23 cellular contexts compared by ENCODE assay signal in genomic region chr10:88984525-88984924, GRCh38. TPM values are rescaled to one million over a fixed set of nuclear protein-coding genes. Genes with fewer than 3 reads are reported as not detected.
DNase-seq lines count a peak whose midpoint lies in the region; ATAC-seq, FAIRE-seq and TF ChIP-seq lines count a peak whose summit lies in the region.
"Had no signal": no experiment of that assay in that cellular context is flagged by ENCODE, and none has a peak within 500 bp of the region (broad histone marks: within the 10 kb centered on the region; RNA-seq: fewer than 3 reads in every experiment).

No MANE protein-coding gene starts in this region.

- POLR2A ChIA-PET in IMR-90 (lab: Charles Lee; ENCODE audit: unreplicated experiment) = no interaction called here

- TF ChIP-seq CTCF in IMR-90 (conservative IDR thresholded peaks at IDR 0.05; ENCODE audit: low read depth, low read length) (no peak), esophagus squamous epithelium (IDR thresholded peaks at IDR 0.05) (no peak), pancreas (IDR thresholded peaks at IDR 0.05) (no peak)

- H2BK120ac ChIP-seq in IMR-90 (ENCODE audit: low read depth, low read length) = no peak overlapping the region

- H3K9me3 ChIP-seq in IMR-90 (ENCODE audit: control insufficient read depth, insufficient read depth, low read length) = no peaks in the 10 kb centered on the region
- H3K9me3 ChIP-seq in esophagus squamous epithelium = no peaks in the 10 kb centered on the region
- H3K9me3 ChIP-seq in MG63 = no peaks in the 10 kb centered on the region
- H3K9me3 ChIP-seq in pancreas = no peaks in the 10 kb centered on the region
- H3K9me3 ChIP-seq: right atrium auricular region, upper lobe of right lung had no signal

- H3K4me3 Mint-ChIP-seq in activated naive CD4-positive, alpha-beta T cell treated with anti-CD3 and anti-CD28 coated beads, Interleukin-2, amount 50 U/mL, for 24 hours = no peak overlapping the region
- no peak overlapping the region for H3K4me3 Mint-ChIP-seq in activated naive CD4-positive, alpha-beta T cell treated with anti-CD3 and anti-CD28 coated beads for 36 hours
- H3K4me3 Mint-ChIP-seq: naive B cell; stimulated activated naive CD8-positive, alpha-beta T cell treated with anti-CD3 and anti-CD28 coated beads, Interleukin-15, Interleukin-2, amounts not matched to agents 100 ng/mL and 50 ng/mL, for 24 hours had no signal

- peaks cover 7% of the 10 kb centered on the region; the same call in 1 of the 2 replicates for H3K9me1 ChIP-seq in IMR-90 (ENCODE audit: insufficient read depth, low read length)

- no TSS peak for BruUV-seq in IMR-90 (replicated peaks; lab: Mats Ljungman, UMichigan)

- H3K4me1 Mint-ChIP-seq in activated naive CD4-positive, alpha-beta T cell treated with anti-CD3 and anti-CD28 coated beads, Interleukin-2, amount 50 U/mL, for 24 hours = peaks cover 38% of the 10 kb centered on the region
- peaks cover 26% of the 10 kb centered on the region for H3K4me1 Mint-ChIP-seq in activated naive CD4-positive, alpha-beta T cell treated with anti-CD3 and anti-CD28 coated beads for 36 hours (ENCODE audit: low read depth)

- TF ChIP-seq RAD21 in IMR-90 (IDR thresholded peaks at IDR 0.05; ENCODE audit: low read length) = no peak

- peak overlapping the region; percentile 31; the same call in 1 of the 2 replicates for H3K23ac ChIP-seq in IMR-90 (ENCODE audit: low read depth, low read length)

- no peaks in the 10 kb centered on the region; the same call in 1 of the 2 replicates for H3K36me3 ChIP-seq in IMR-90 (ENCODE audit: control insufficient read depth, insufficient read depth, low read length)
- no peaks in the 10 kb centered on the region for H3K36me3 ChIP-seq in esophagus squamous epithelium
- H3K36me3 ChIP-seq in urinary bladder (ENCODE audit: insufficient read depth) = no peaks in the 10 kb centered on the region
- no peaks in the 10 kb centered on the region for H3K36me3 ChIP-seq in MG63
- no peaks in the 10 kb centered on the region for H3K36me3 ChIP-seq in pancreas
- H3K36me3 ChIP-seq: cardiac muscle cell, right atrium auricular region, upper lobe of right lung had no signal

- dilution Hi-C loops in IMR-90 (cut with HindIII; ENCODE audit: low sequenced_read_pairs, unreplicated experiment) = no loop called here

- no peak for TF ChIP-seq POLR2A in IMR-90 (IDR thresholded peaks at IDR 0.05; ENCODE audit: low read depth, low read length)
- no peak for TF ChIP-seq POLR2A in esophagus squamous epithelium (IDR thresholded peaks at IDR 0.05)

- no peak overlapping the region for H4K5ac ChIP-seq in IMR-90 (ENCODE audit: low read depth, low read length)

- H3K79me1 ChIP-seq in IMR-90 (ENCODE audit: low read depth in 1 of 2, low read length in 2 of 2) = peaks cover 37 to 62% of the 10 kb centered on the region in 2 experiments

- no peak overlapping the region for H4K91ac ChIP-seq in IMR-90 (ENCODE audit: insufficient read depth, low read depth, low read length)

- H3K4me1 ChIP-seq in IMR-90 (ENCODE audit: control insufficient read depth, insufficient read depth, low read length) (peaks cover 13% of the 10 kb centered on the region), esophagus squamous epithelium (peaks cover 1 to 69% (median 13%) of the 10 kb centered on the region in 3 donors), urinary bladder (ENCODE audit: insufficient read depth) (no peaks in the 10 kb centered on the region), pancreas (peaks cover 0 to 3% (median 0%) of the 10 kb centered on the region in 3 donors)

- H2BK5ac ChIP-seq in IMR-90 (ENCODE audit: low read depth, low read length, poor library complexity, severe bottlenecking) = no peak overlapping the region

- DNase-seq in activated naive CD4-positive, alpha-beta T cell treated with anti-CD3 and anti-CD28 coated beads for 36 hours = no peak
- DNase-seq in IMR-90 = no peak
- DNase-seq in esophagus squamous epithelium (lab: John Stamatoyannopoulos, UW) = no peak
- no peak for DNase-seq in MG63
- no peak for DNase-seq in COR-L47 (lab: John Stamatoyannopoulos, UW)
- DNase-seq in pancreas = no peak
- DNase-seq: activated effector memory CD4-positive, alpha-beta T cell treated with Interleukin-2 at 50 U/mL for 16 hours; amniotic stem cell; dermis blood vessel endothelial cell; H7; KBM-7; mesendoderm; naive B cell; NCI-H146; NCI-H524 treated with DMSO at 0.1 percent for 48 hours; stimulated activated CD4-positive, alpha-beta T cell treated with anti-CD3 and anti-CD28 coated beads, Interleukin-4, amount 100 ng/mL, for 4 hours; upper lobe of right lung had no signal

- H3K27me3 Mint-ChIP-seq in activated naive CD4-positive, alpha-beta T cell treated with anti-CD3 and anti-CD28 coated beads, Interleukin-2, amount 50 U/mL, for 24 hours = no peaks in the 10 kb centered on the region
- H3K27me3 Mint-ChIP-seq in activated naive CD4-positive, alpha-beta T cell treated with anti-CD3 and anti-CD28 coated beads for 36 hours (ENCODE audit: low read depth) = no peaks in the 10 kb centered on the region
- H3K27me3 Mint-ChIP-seq: naive B cell; stimulated activated naive CD8-positive, alpha-beta T cell treated with anti-CD3 and anti-CD28 coated beads, Interleukin-15, Interleukin-2, amounts not matched to agents 100 ng/mL and 50 ng/mL, for 24 hours had no signal

- no peak overlapping the region for H2BK20ac ChIP-seq in IMR-90 (ENCODE audit: low read depth, low read length)

- CTCF ChIA-PET in activated naive CD4-positive, alpha-beta T cell treated with anti-CD3 and anti-CD28 coated beads for 36 hours (lab: Charles Lee) = interaction anchor here (1.5 kb wide), 1 partner anchor 47 kb away, joined by 5 read pairs; no protein-coding TSS in a partner anchor
- CTCF ChIA-PET in IMR-90 (lab: Yijun Ruan, JAX) = no interaction called here

- H3K27me3 ChIP-seq in IMR-90 (ENCODE audit: control insufficient read depth, insufficient read depth, low read length) (no peaks in the 10 kb centered on the region), esophagus squamous epithelium (no peaks in the 10 kb centered on the region), MG63 (no peaks in the 10 kb centered on the region), pancreas (no peaks in the 10 kb centered on the region)
- H3K27me3 ChIP-seq: right atrium auricular region, upper lobe of right lung had no signal

- no peak overlapping the region for H3K14ac ChIP-seq in IMR-90 (replicated peaks; ENCODE audit: low read depth, low read length)

- H3K27ac Mint-ChIP-seq in activated naive CD4-positive, alpha-beta T cell treated with anti-CD3 and anti-CD28 coated beads, Interleukin-2, amount 50 U/mL, for 24 hours = peak overlapping the region; percentile 38
- H3K27ac Mint-ChIP-seq in activated naive CD4-positive, alpha-beta T cell treated with anti-CD3 and anti-CD28 coated beads for 36 hours = no peak overlapping the region

- H2AK5ac ChIP-seq in IMR-90 (ENCODE audit: low read depth, low read length) = no peak overlapping the region

- H3K27ac ChIP-seq in IMR-90 (ENCODE audit: insufficient read depth, low read length) = no peak overlapping the region
- H3K27ac ChIP-seq in esophagus squamous epithelium = peak overlapping the region in 3 of 4 donors; percentile 55 to 81 (median 59)
- H3K27ac ChIP-seq in urinary bladder (ENCODE audit: low read depth) = peak overlapping the region; percentile 5
- H3K27ac ChIP-seq in pancreas = no peak overlapping the region
- H3K27ac ChIP-seq: C4-2B, cardiac muscle cell, right atrium auricular region, upper lobe of right lung had no signal

- ATAC-seq in IMR-90 (ENCODE audit: low read depth) (no peak), pancreas (no peak)
- ATAC-seq: upper lobe of right lung had no signal

- H3K9ac ChIP-seq in IMR-90 (ENCODE audit: low read depth, low read length) = no peak overlapping the region

- H2AK9ac ChIP-seq in IMR-90 (replicated peaks; ENCODE audit: low read depth, low read length, poor library complexity) = no peak overlapping the region

- no peak overlapping the region for H2AFZ ChIP-seq in IMR-90 (replicated peaks; ENCODE audit: low read length, poor library complexity)

- 0 out of 2 replicates have a peak, but pooled peaks cover 3% of the 10 kb centered on the region for H4K20me1 ChIP-seq in IMR-90 (ENCODE audit: insufficient read depth, low read length)

- no peak overlapping the region for H3K18ac ChIP-seq in IMR-90 (ENCODE audit: low read depth, low read length)

- H3K4me3 ChIP-seq in IMR-90 (ENCODE audit: insufficient read depth, low read depth, low read length) (no peak overlapping the region), esophagus squamous epithelium (no peak overlapping the region), urinary bladder (ENCODE audit: low read depth, low read length) (no peak overlapping the region), MG63 (no peak overlapping the region), pancreas (no peak overlapping the region)
- H3K4me3 ChIP-seq: cardiac muscle cell, right atrium auricular region, upper lobe of right lung had no signal

- intact Hi-C loops in activated naive CD4-positive, alpha-beta T cell treated with anti-CD3 and anti-CD28 coated beads for 36 hours (cut with micrococcal nuclease) = no loop called here
- intact Hi-C loops in IMR-90 (cut with micrococcal nuclease) = no loop called here
- intact Hi-C loops in esophagus squamous epithelium (cut with DNase I) = no loop called here
- intact Hi-C loops in pancreas (cut with DNase I) = no loop called here

- no peak for FAIRE-seq in pancreas (lab: Jason Lieb, UNC)

- peaks cover 5% of the 10 kb centered on the region for H3K9me3 Mint-ChIP-seq in activated naive CD4-positive, alpha-beta T cell treated with anti-CD3 and anti-CD28 coated beads, Interleukin-2, amount 50 U/mL, for 24 hours
- H3K9me3 Mint-ChIP-seq in activated naive CD4-positive, alpha-beta T cell treated with anti-CD3 and anti-CD28 coated beads for 36 hours = peaks cover 5% of the 10 kb centered on the region

- H3K56ac ChIP-seq in IMR-90 (ENCODE audit: extremely low read depth, insufficient read depth, low read length) = no peak overlapping the region

- H4K8ac ChIP-seq in IMR-90 (ENCODE audit: low read depth in 2 of 2, low read length in 2 of 2) = no peak overlapping the region

- no peak overlapping the region for H2BK15ac ChIP-seq in IMR-90 (ENCODE audit: low read depth, low read length)

- H3K4me2 ChIP-seq in IMR-90 (ENCODE audit: low read depth, low read length) = no peak overlapping the region

- no peaks in the 10 kb centered on the region for H3K36me3 Mint-ChIP-seq in activated naive CD4-positive, alpha-beta T cell treated with anti-CD3 and anti-CD28 coated beads, Interleukin-2, amount 50 U/mL, for 24 hours
- peaks cover 2% of the 10 kb centered on the region for H3K36me3 Mint-ChIP-seq in activated naive CD4-positive, alpha-beta T cell treated with anti-CD3 and anti-CD28 coated beads for 36 hours (ENCODE audit: low read depth)

- in situ Hi-C loops in IMR-90 (cut with MboI; ENCODE audit: low sequenced_read_pairs) = loop anchor here (5.0 kb wide), 1 partner anchor 42 kb away; no protein-coding TSS in a partner anchor

- H3K4ac ChIP-seq in IMR-90 (ENCODE audit: low read depth, low read length) = no peak overlapping the region

RNA-seq across cellular contexts. Expression of gene FAS, which starts 6.1 kb away (rescaled TPM):
- 10 to 100 TPM; 69.3 to 72.9 TPM for total RNA-seq in activated naive CD4-positive, alpha-beta T cell treated with anti-CD3 and anti-CD28 coated beads for 36 hours
- total RNA-seq in IMR-90 (2012; rRNA removed) (53.8 and 54.7 TPM in 2 replicates), esophagus squamous epithelium (10 to 100 TPM; 14.9 to 33.6 (median 19.4) TPM), urinary bladder (48.3 TPM), pancreas (10 to 100 TPM in 1 of 6 donors, 1 to 10 TPM in 5; 2.6 to 10.3 (median 4.1) TPM)
- polyA plus RNA-seq in IMR-90 (2012; rRNA removed) (31.1 and 34.3 TPM in 2 replicates), urinary bladder (9.5 TPM), pancreas (1 to 10 TPM; 1.4 to 2.8 TPM)
- 11.6 and 17.5 TPM in 2 replicates for polyA plus RNA-seq in IMR-90 (2012; cell fraction: cytosol; rRNA removed)
- 7.6 and 49.3 TPM in 2 replicates for polyA plus RNA-seq in IMR-90 (2012; cell fraction: nucleus; rRNA removed; ENCODE audit: low replicate concordance)
- total RNA-seq in MG63 (2014; rRNA removed; shearing (Covaris generic); ENCODE audit: low replicate concordance) = 12.5 and 13.9 TPM in 2 replicates

RNA-seq across cellular contexts. Expression of gene ACTA2, which starts 32.0 kb away (rescaled TPM):
- 1 to 10 TPM; 3.6 to 4.0 TPM for total RNA-seq in activated naive CD4-positive, alpha-beta T cell treated with anti-CD3 and anti-CD28 coated beads for 36 hours
- 757 and 978 TPM in 2 replicates for total RNA-seq in IMR-90 (2012; rRNA removed)
- 1,117 and 1,235 TPM in 2 replicates for polyA plus RNA-seq in IMR-90 (2012; rRNA removed)
- polyA plus RNA-seq in IMR-90 (2012; cell fraction: cytosol; rRNA removed) = 948 and 1,147 TPM in 2 replicates
- 396 and 625 TPM in 2 replicates for polyA plus RNA-seq in IMR-90 (2012; cell fraction: nucleus; rRNA removed; ENCODE audit: low replicate concordance)
- total RNA-seq in esophagus squamous epithelium = 1,000 to 10,000 TPM in 1 of 4 donors, 100 to 1,000 TPM in 2, 10 to 100 TPM in 1; 64.6 to 1,343 (median 285) TPM
- 3,971 TPM for total RNA-seq in urinary bladder
- polyA plus RNA-seq in urinary bladder = 6,755 TPM
- total RNA-seq in MG63 (2014; rRNA removed; shearing (Covaris generic); ENCODE audit: low replicate concordance) = 19.4 and 24.2 TPM in 2 replicates
- total RNA-seq in pancreas = 10 to 100 TPM in 4 of 6 donors, 1 to 10 TPM in 2; 8.1 to 78.7 (median 17.5) TPM
- polyA plus RNA-seq in pancreas = 10 to 100 TPM; 58.0 to 78.4 TPM
- total RNA-seq: H7 had no signal

Comparison
In these comparisons a context has a peak if more than half of its experiments do, and no peak if none do; other contexts are left out.
1. H3K27ac ChIP-seq: peak in esophagus squamous epithelium (3 of 4) and urinary bladder (single experiment); none in IMR-90 (single experiment) and pancreas (0 of 4).